ENCODE assay signal across 8 cellular contexts in the genomic region with DNA sequence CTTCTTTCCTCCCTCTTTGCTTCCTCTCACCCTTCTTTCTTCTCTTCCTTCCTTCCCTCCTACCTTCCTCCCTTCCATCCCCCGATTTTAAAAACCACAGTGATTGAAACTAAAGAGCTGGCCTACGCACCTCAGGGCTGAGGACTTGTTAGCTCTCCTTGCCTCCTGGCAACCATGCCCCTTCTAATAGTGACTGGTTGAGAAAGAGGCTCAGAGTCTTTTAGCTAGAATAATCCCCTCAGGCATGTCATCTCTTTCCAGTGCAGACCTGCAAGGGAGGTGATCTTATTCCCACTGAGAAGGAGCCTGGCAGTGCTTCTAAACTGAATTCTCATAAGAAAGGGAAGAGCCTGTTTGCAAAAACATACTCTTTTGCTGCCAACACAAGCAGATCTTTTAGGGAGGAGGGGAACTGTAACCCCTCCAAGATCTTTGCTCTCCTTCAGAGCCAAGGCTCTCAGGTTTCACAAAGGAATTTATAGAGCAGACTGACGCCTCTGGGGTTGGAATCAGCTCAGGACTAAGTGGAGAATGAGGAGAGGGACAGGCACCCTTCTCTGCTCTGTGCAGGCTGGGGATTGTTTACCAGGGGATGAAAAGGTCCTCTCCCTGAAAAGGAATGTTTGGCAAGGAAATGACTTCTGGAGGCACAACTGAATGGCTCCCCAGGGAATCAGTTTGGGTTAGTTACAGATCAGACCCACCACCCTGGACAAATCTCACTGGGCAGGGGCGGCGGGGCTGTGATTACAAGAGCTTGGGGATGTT. TPM values are rescaled to one million over a fixed set of nuclear protein-coding genes. Genes with fewer than 3 reads are reported as not detected.
DNase-seq lines count a peak whose midpoint lies in the region; ATAC-seq and TF ChIP-seq lines count a peak whose summit lies in the region.

No MANE protein-coding gene starts in this region.

- intact Hi-C loops in breast epithelium (cut with DNase I; ENCODE audit: low total_unique reads), result no loop called here
- intact Hi-C loops in lower lobe of right lung (cut with DNase I), result no loop called here
- intact Hi-C loops in upper lobe of right lung (cut with DNase I), result no loop called here

- TF ChIP-seq POLR2A in breast epithelium (IDR thresholded peaks at IDR 0.05), result no peak

- H3K36me3 ChIP-seq in breast epithelium (no peaks in the 10 kb centered on the region), lower lobe of right lung (no peaks in the 10 kb centered on the region), upper lobe of right lung (no peaks in the 10 kb centered on the region)

- H3K4me3 ChIP-seq in breast epithelium, result no peak overlapping the region
- no peak overlapping the region for H3K4me3 ChIP-seq in lower lobe of right lung
- H3K4me3 ChIP-seq in upper lobe of right lung, result no peak overlapping the region

- H3K9me3 ChIP-seq in breast epithelium, result no peaks in the 10 kb centered on the region
- no peaks in the 10 kb centered on the region for H3K9me3 ChIP-seq in lower lobe of right lung
- H3K9me3 ChIP-seq in upper lobe of right lung, result no peaks in the 10 kb centered on the region

- H3K27me3 ChIP-seq in breast epithelium (no peaks in the 10 kb centered on the region), lower lobe of right lung (ENCODE audit: low read depth) (no peaks in the 10 kb centered on the region), upper lobe of right lung (no peaks in the 10 kb centered on the region)

- H3K27ac ChIP-seq in breast epithelium, result peak overlapping the region; percentile 62 to 87
- peak overlapping the region; percentile 80 for H3K27ac ChIP-seq in lower lobe of right lung
- peak overlapping the region; percentile 77 for H3K27ac ChIP-seq in upper lobe of right lung

- DNase-seq in DMS 273 (lab: John Stamatoyannopoulos, UW; ENCODE audit: unreplicated experiment) (peak; percentile 37), DMS 273 treated with DMSO at 0.1 percent for 48 hours (lab: John Stamatoyannopoulos, UW) (no peak), breast epithelium (ENCODE audit: low spot score in 2 of 2) (peak in 1 of 2 donors; percentile 65), lower lobe of right lung (no peak), upper lobe of right lung (no peak), DMS53 treated with DMSO at 0.1 percent for 48 hours (lab: John Stamatoyannopoulos, UW; ENCODE audit: unreplicated experiment) (no peak), NCI-H187 (lab: John Stamatoyannopoulos, UW) (no peak)

- ATAC-seq in lower lobe of right lung (peak; percentile 84 to 88), upper lobe of right lung (peak; percentile 89), HG02571 (IDR thresholded peaks at IDR 0.05; ENCODE audit: unreplicated experiment) (no peak)

- TF ChIP-seq CTCF in breast epithelium (IDR thresholded peaks at IDR 0.05) (no peak), lower lobe of right lung (IDR thresholded peaks at IDR 0.05) (no peak), upper lobe of right lung (IDR thresholded peaks at IDR 0.05) (no peak)

- peaks cover 0 to 9% of the 10 kb centered on the region in 2 donors for H3K4me1 ChIP-seq in breast epithelium
- peaks cover 21% of the 10 kb centered on the region for H3K4me1 ChIP-seq in lower lobe of right lung
- H3K4me1 ChIP-seq in upper lobe of right lung, result peaks cover 23% of the 10 kb centered on the region

RNA-seq across cellular contexts. Expression of a gene that starts 9.4 kb away (rescaled TPM):
- total RNA-seq in breast epithelium (under 1 TPM in 2 of 3 donors, not detected in 1; 0.32 to 0.66 TPM), lower lobe of right lung (47.5 TPM), upper lobe of right lung (156 TPM)

RNA-seq across cellular contexts. Expression of a gene that starts 58.5 kb away (rescaled TPM):
- 10 to 100 TPM; 31.8 to 48.7 (median 40.3) TPM for total RNA-seq in breast epithelium
- 28.2 TPM for total RNA-seq in lower lobe of right lung
- 26.1 TPM for total RNA-seq in upper lobe of right lung

Comparison
In these comparisons a context has a peak if more than half of its experiments do, and no peak if none do; other contexts are left out.
1. RNA of a gene that starts 9.4 kb away (total RNA-seq): 156 TPM in upper lobe of right lung (single experiment) and 47.5 TPM in lower lobe of right lung (single experiment); 0.32 to 0.66 TPM in breast epithelium; every median in the first group is over 10 times any median in the second.
2. Peak in every context shown above with its lines, with median percentiles within 50 percentile points of each other: H3K27ac ChIP-seq.